35 cellular contexts compared by ENCODE assay signal in the genomic region with DNA sequence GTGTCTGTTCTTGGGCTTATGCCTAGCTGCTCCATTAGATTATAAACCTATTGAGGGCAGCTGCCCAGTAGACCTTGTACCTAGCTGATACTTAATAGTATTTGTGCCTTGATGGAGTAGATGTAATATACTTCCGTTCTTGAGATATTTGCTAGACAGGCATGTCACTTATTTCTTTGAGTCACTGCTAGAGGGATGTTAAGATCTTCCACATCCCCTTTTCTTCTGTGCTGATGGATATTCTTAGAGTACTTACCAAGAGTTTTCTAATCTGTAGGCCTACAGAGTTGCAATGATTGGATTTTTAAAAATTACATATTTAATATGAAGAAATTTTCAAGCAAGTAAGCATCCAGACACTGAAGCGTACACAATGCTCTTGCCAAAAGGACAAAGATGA.
"Had no signal": no experiment of that assay in that cellular context is flagged by ENCODE, and none has a peak within 500 bp of the region (broad histone marks: within the 10 kb centered on the region; RNA-seq: fewer than 3 reads in every experiment).

No MANE protein-coding gene starts in this region.

- H3K27ac ChIP-seq: KMS-11 had no signal

- H3K27me3 ChIP-seq: MG63 had no signal

- H3K36me3 ChIP-seq: MG63 had no signal

- H3K9me3 ChIP-seq: MG63 had no signal

- DNase-seq: Karpas-422, Kasumi-1, MG63, MM.1S, MV-4-11, NCI-H1048, NCI-H1092, NCI-H1092 treated with DMSO at 0.1 percent for 48 hours, NCI-H1105, NCI-H1105 treated with DMSO at 0.1 percent for 48 hours, NCI-H1417, NCI-H1417 treated with DMSO at 0.1 percent for 48 hours, NCI-H1436, NCI-H1436 treated with DMSO at 0.1 percent for 48 hours, NCI-H146, NCI-H1694, NCI-H1694 treated with DMSO at 0.1 percent for 48 hours, NCI-H187, NCI-H187 treated with DMSO at 0.1 percent for 48 hours, NCI-H1930, NCI-H2029, NCI-H2029 treated with DMSO at 0.1 percent for 48 hours, NCI-H2081, NCI-H2081 treated with DMSO at 0.1 percent for 48 hours, NCI-H2107, NCI-H2171, NCI-H2171 treated with DMSO at 0.1 percent for 48 hours, NCI-H2227 treated with DMSO at 0.1 percent for 48 hours, NCI-H226, NCI-H345, NCI-H446, NCI-H446 treated with DMSO at 0.1 percent for 48 hours, NCI-H510A, NCI-H510A treated with DMSO at 0.1 percent for 48 hours had no signal

- H3K4me3 ChIP-seq: MG63 had no signal
